Comparison of ENCODE assay signal across 1 cellular context in the genomic region with DNA sequence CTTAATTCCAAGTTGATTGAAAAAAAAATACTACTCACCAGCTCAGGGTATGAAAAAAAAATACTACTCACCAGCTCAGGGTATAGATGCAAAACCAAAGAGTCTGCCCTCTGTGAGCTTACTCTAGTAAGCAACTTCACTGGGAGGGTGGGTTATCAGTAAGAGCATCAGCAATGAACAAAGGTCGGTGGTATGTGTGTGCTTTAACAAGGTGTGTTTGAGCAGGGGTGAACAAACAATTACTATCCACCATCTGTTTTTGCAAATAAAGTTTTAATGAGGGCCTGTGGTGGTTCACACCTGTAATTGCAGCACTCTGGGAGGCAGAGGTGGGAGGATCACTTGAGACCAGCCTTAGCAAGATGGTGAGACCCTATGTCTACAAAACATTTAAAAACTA.
TF ChIP-seq lines count a peak whose summit lies in the region.

No MANE protein-coding gene starts in this region.

TF ChIP-seq in HepG2, 621 proteins besides CTCF, POLR2A, EP300 and RAD21 (continued from another document):
- TF ChIP-seq, protein P1, sequence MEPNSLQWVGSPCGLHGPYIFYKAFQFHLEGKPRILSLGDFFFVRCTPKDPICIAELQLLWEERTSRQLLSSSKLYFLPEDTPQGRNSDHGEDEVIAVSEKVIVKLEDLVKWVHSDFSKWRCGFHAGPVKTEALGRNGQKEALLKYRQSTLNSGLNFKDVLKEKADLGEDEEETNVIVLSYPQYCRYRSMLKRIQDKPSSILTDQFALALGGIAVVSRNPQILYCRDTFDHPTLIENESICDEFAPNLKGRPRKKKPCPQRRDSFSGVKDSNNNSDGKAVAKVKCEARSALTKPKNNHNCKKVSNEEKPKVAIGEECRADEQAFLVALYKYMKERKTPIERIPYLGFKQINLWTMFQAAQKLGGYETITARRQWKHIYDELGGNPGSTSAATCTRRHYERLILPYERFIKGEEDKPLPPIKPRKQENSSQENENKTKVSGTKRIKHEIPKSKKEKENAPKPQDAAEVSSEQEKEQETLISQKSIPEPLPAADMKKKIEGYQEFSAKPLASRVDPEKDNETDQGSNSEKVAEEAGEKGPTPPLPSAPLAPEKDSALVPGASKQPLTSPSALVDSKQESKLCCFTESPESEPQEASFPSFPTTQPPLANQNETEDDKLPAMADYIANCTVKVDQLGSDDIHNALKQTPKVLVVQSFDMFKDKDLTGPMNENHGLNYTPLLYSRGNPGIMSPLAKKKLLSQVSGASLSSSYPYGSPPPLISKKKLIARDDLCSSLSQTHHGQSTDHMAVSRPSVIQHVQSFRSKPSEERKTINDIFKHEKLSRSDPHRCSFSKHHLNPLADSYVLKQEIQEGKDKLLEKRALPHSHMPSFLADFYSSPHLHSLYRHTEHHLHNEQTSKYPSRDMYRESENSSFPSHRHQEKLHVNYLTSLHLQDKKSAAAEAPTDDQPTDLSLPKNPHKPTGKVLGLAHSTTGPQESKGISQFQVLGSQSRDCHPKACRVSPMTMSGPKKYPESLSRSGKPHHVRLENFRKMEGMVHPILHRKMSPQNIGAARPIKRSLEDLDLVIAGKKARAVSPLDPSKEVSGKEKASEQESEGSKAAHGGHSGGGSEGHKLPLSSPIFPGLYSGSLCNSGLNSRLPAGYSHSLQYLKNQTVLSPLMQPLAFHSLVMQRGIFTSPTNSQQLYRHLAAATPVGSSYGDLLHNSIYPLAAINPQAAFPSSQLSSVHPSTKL (CRISPR knock-in tag; IDR thresholded peaks at IDR 0.05) = peak; percentile 66; the same call in 1 of the 2 replicates
- TF ChIP-seq TBX3 (IDR thresholded peaks at IDR 0.05; ENCODE audit: borderline replicate concordance) (peak; percentile 93), MXD3 (CRISPR knock-in tag; IDR thresholded peaks at IDR 0.05) (no peak), ZSCAN30 (CRISPR knock-in tag; IDR thresholded peaks at IDR 0.05) (no peak), E2F5 (CRISPR knock-in tag; conservative IDR thresholded peaks at IDR 0.05) (no peak), ZNF383 (CRISPR knock-in tag; IDR thresholded peaks at IDR 0.05; ENCODE audit: borderline replicate concordance) (no peak), ZNF577 (CRISPR knock-in tag; IDR thresholded peaks at IDR 0.05; ENCODE audit: borderline replicate concordance, low read depth) (no peak), ZNF121 (CRISPR knock-in tag; IDR thresholded peaks at IDR 0.05) (no peak), DR1 (CRISPR knock-in tag; IDR thresholded peaks at IDR 0.05) (no peak), ZNF354B (CRISPR knock-in tag; IDR thresholded peaks at IDR 0.05) (no peak), POGZ (CRISPR knock-in tag; IDR thresholded peaks at IDR 0.05) (no peak), BHLHE40 (IDR thresholded peaks at IDR 0.05; ENCODE audit: low read length) (0 out of 2 replicates have a peak, but pooled peaks have one; percentile 5), ZNF446 (CRISPR knock-in tag; IDR thresholded peaks at IDR 0.05) (no peak), RXRA (CRISPR knock-in tag; IDR thresholded peaks at IDR 0.05) (no peak), USF2 (IDR thresholded peaks at IDR 0.05; ENCODE audit: low read depth, low read length) (peak; percentile 36; the same call in 1 of the 2 replicates), USF2 (CRISPR knock-in tag; IDR thresholded peaks at IDR 0.05; ENCODE audit: borderline replicate concordance) (no peak), ISL2 (CRISPR knock-in tag; IDR thresholded peaks at IDR 0.05) (peak; percentile 33; the same call in 1 of the 2 replicates), ZNF333 (CRISPR knock-in tag; IDR thresholded peaks at IDR 0.05; ENCODE audit: borderline replicate concordance) (no peak), FOXP1 (IDR thresholded peaks at IDR 0.05) (no peak), FOXP1 (CRISPR knock-in tag; IDR thresholded peaks at IDR 0.05) (peak; percentile 73), ZFP82 (CRISPR knock-in tag; IDR thresholded peaks at IDR 0.05; ENCODE audit: borderline replicate concordance) (no peak), ZNF12 (CRISPR knock-in tag; IDR thresholded peaks at IDR 0.05) (peak; percentile 40; the same call in 1 of the 2 replicates), ZNF460 (CRISPR knock-in tag; IDR thresholded peaks at IDR 0.05; ENCODE audit: borderline replicate concordance) (peak; percentile 92), SMARCE1 (IDR thresholded peaks at IDR 0.05; ENCODE audit: borderline replicate concordance) (no peak), MBNL3 (CRISPR knock-in tag; conservative IDR thresholded peaks at IDR 0.05) (no peak), HOXA3 (CRISPR knock-in tag; IDR thresholded peaks at IDR 0.05) (no peak), HNF4A (CRISPR knock-in tag; IDR thresholded peaks at IDR 0.05) (peak; percentile 72), MED13 (CRISPR knock-in tag; IDR thresholded peaks at IDR 0.05) (no peak), ZKSCAN1 (IDR thresholded peaks at IDR 0.05; ENCODE audit: low read length) (no peak), ZNF572 (CRISPR knock-in tag; IDR thresholded peaks at IDR 0.05) (no peak), ZNF362 (CRISPR knock-in tag; IDR thresholded peaks at IDR 0.05; ENCODE audit: borderline replicate concordance) (peak; percentile 46; the same call in 1 of the 2 replicates), SAP130 (CRISPR knock-in tag; IDR thresholded peaks at IDR 0.05; ENCODE audit: low read depth) (peak; percentile 38; the same call in 1 of the 2 replicates), SOX13 (IDR thresholded peaks at IDR 0.05) (no peak), SOX13 (CRISPR knock-in tag; conservative IDR thresholded peaks at IDR 0.05 in 1 of 2, IDR thresholded peaks at IDR 0.05 in 1 of 2) (peak in 1 of 2 experiments; percentile 80; a peak in 2 of 4 replicates), HNRNPLL (IDR thresholded peaks at IDR 0.05; ENCODE audit: low read depth, low read length, poor library complexity, severe bottlenecking) (no peak)
- TF ChIP-seq, protein P2, sequence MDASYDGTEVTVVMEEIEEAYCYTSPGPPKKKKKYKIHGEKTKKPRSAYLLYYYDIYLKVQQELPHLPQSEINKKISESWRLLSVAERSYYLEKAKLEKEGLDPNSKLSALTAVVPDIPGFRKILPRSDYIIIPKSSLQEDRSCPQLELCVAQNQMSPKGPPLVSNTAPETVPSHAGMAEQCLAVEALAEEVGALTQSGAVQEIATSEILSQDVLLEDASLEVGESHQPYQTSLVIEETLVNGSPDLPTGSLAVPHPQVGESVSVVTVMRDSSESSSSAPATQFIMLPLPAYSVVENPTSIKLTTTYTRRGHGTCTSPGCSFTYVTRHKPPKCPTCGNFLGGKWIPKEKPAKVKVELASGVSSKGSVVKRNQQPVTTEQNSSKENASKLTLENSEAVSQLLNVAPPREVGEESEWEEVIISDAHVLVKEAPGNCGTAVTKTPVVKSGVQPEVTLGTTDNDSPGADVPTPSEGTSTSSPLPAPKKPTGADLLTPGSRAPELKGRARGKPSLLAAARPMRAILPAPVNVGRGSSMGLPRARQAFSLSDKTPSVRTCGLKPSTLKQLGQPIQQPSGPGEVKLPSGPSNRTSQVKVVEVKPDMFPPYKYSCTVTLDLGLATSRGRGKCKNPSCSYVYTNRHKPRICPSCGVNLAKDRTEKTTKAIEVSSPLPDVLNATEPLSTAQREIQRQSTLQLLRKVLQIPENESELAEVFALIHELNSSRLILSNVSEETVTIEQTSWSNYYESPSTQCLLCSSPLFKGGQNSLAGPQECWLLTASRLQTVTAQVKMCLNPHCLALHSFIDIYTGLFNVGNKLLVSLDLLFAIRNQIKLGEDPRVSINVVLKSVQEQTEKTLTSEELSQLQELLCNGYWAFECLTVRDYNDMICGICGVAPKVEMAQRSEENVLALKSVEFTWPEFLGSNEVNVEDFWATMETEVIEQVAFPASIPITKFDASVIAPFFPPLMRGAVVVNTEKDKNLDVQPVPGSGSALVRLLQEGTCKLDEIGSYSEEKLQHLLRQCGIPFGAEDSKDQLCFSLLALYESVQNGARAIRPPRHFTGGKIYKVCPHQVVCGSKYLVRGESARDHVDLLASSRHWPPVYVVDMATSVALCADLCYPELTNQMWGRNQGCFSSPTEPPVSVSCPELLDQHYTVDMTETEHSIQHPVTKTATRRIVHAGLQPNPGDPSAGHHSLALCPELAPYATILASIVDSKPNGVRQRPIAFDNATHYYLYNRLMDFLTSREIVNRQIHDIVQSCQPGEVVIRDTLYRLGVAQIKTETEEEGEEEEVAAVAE (CRISPR knock-in tag; IDR thresholded peaks at IDR 0.05; ENCODE audit: borderline replicate concordance) = no peak
- TF ChIP-seq, protein P3, sequence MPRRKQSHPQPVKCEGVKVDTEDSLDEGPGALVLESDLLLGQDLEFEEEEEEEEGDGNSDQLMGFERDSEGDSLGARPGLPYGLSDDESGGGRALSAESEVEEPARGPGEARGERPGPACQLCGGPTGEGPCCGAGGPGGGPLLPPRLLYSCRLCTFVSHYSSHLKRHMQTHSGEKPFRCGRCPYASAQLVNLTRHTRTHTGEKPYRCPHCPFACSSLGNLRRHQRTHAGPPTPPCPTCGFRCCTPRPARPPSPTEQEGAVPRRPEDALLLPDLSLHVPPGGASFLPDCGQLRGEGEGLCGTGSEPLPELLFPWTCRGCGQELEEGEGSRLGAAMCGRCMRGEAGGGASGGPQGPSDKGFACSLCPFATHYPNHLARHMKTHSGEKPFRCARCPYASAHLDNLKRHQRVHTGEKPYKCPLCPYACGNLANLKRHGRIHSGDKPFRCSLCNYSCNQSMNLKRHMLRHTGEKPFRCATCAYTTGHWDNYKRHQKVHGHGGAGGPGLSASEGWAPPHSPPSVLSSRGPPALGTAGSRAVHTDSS (CRISPR knock-in tag; conservative IDR thresholded peaks at IDR 0.05) = no peak
